In the genomic region with DNA sequence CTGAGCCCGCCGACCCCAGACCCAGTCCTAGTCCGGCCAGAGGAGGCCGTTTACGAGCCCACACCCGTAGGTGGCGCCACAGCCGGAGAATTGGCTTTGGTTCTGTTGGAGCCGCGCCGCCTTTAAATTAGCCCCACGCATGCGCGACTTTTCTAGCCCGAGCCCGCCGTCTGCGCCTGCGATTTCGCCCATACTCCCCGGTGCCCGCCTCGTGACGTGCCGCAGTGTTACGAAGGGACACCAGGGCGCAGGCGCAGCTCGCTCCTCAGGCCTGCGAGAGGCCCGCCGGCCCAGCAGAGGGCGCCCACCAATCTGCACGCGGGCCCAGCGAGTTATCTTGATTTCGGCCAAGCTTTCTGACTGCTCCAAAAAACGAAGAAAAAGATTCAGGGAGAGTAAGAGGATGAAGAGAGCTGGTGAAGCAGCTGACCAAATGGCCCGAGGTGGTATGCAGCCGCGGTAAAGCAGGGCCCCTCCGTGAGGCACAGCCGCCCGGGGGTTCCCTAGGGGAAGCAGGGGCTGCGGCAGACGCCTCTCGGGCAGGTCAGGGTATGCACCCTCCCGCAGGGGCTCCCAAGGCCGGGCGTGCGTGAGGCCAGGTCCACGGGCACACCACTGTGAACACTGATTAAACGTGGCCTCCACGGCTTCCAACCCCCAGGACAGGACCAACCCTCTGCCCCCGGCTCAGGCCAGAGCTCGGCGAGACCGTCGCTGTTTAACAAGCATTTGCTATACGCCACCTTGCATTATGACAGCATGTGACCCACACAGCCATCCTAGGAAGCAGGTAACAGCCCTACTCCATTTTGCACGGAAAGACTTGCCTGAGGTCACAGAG, we compare ENCODE assay signal across 8 cellular contexts. TPM values are rescaled to one million over a fixed set of nuclear protein-coding genes. Genes with fewer than 3 reads are reported as not detected.
DNase-seq lines count a peak whose midpoint lies in the region; ATAC-seq and TF ChIP-seq lines count a peak whose summit lies in the region.

No MANE protein-coding gene starts in this region.

- peak; percentile 92 to 100 (median 97) for TF ChIP-seq CTCF in esophagus squamous epithelium (IDR thresholded peaks at IDR 0.05)

- no peaks in the 10 kb centered on the region for H3K27me3 ChIP-seq in esophagus squamous epithelium

- WGBS in esophagus squamous epithelium, 2 donors: 0 to 1% methylated on average over 2 to 34 of the region's 61 CpGs

- peaks cover 19 to 43% (median 25%) of the 10 kb centered on the region in 3 donors for H3K36me3 ChIP-seq in esophagus squamous epithelium

- H3K4me1 ChIP-seq in esophagus squamous epithelium: peaks cover 12 to 27% (median 16%) of the 10 kb centered on the region in 3 donors

- H3K36me3 Mint-ChIP-seq in IgD-negative memory B cell: no peaks in the 10 kb centered on the region
- H3K36me3 Mint-ChIP-seq in activated T-cell treated with anti-CD3 and anti-CD28 coated beads, Interleukin-2, amount 50 U/mL, for 4 hours (ENCODE audit: insufficient read depth): peaks cover 26% of the 10 kb centered on the region

- TF ChIP-seq POLR2A in esophagus squamous epithelium (IDR thresholded peaks at IDR 0.05): no peak

- DNase-seq in DMS 273 treated with DMSO at 0.1 percent for 48 hours (lab: John Stamatoyannopoulos, UW) (peak; percentile 95), OCI-M1 (lab: John Stamatoyannopoulos, UW) (peak; percentile 98), esophagus squamous epithelium (lab: John Stamatoyannopoulos, UW) (peak; percentile 81), myocyte (ENCODE audit: low read depth) (peak; percentile 97)
- peak; percentile 95 for DNase-seq in activated T-cell treated with anti-CD3 and anti-CD28 coated beads, Interleukin-2, amount 50 U/mL, for 4 hours
- peak; percentile 87 to 98 for DNase-seq in stimulated activated CD8-positive, alpha-beta memory T cell treated with anti-CD3 and anti-CD28 coated beads, Interleukin-7, amount 100 ng/mL, for 48 hours (ENCODE audit: extremely low read depth in 1 of 2, low read depth in 1 of 2)

- peaks cover 13 to 21% (median 16%) of the 10 kb centered on the region in 3 donors for H3K4me1 Mint-ChIP-seq in IgD-negative memory B cell
- peaks cover 33% of the 10 kb centered on the region for H3K4me1 Mint-ChIP-seq in activated T-cell treated with anti-CD3 and anti-CD28 coated beads, Interleukin-2, amount 50 U/mL, for 4 hours (ENCODE audit: low read depth)

- no peaks in the 10 kb centered on the region for H3K9me3 Mint-ChIP-seq in IgD-negative memory B cell
- H3K9me3 Mint-ChIP-seq in activated T-cell treated with anti-CD3 and anti-CD28 coated beads, Interleukin-2, amount 50 U/mL, for 4 hours: no peaks in the 10 kb centered on the region

- H3K27ac ChIP-seq in esophagus squamous epithelium: peak overlapping the region; percentile 87 to 92 (median 90)

- H3K27me3 Mint-ChIP-seq in IgD-negative memory B cell: no peaks in the 10 kb centered on the region
- no peaks in the 10 kb centered on the region for H3K27me3 Mint-ChIP-seq in activated T-cell treated with anti-CD3 and anti-CD28 coated beads, Interleukin-2, amount 50 U/mL, for 4 hours (ENCODE audit: low read depth)

- peak; percentile 83 for ATAC-seq in GM21528 (IDR thresholded peaks at IDR 0.05; ENCODE audit: low FRiP score, unreplicated experiment)
- peak; percentile 88 to 89 for ATAC-seq in activated T-cell treated with anti-CD3 and anti-CD28 coated beads, Interleukin-2, amount 50 U/mL, for 4 hours

- peak overlapping the region; percentile 93 to 98 (median 95) for H3K27ac Mint-ChIP-seq in IgD-negative memory B cell

- H3K9me3 ChIP-seq in esophagus squamous epithelium: no peaks in the 10 kb centered on the region

- peak overlapping the region; percentile 96 to 100 (median 98) for H3K4me3 Mint-ChIP-seq in IgD-negative memory B cell
- peak overlapping the region; percentile 92 for H3K4me3 Mint-ChIP-seq in activated T-cell treated with anti-CD3 and anti-CD28 coated beads, Interleukin-2, amount 50 U/mL, for 4 hours

- intact Hi-C loops in esophagus squamous epithelium (cut with DNase I): loop anchor here (10.0 kb wide), 1 partner anchor 177 kb away; no protein-coding TSS in a partner anchor

- peak overlapping the region; percentile 67 to 93 (median 84) for H3K4me3 ChIP-seq in esophagus squamous epithelium

RNA-seq across cellular contexts. Expression of a gene that starts 32.8 kb away (rescaled TPM):
- polyA plus RNA-seq in IgD-negative memory B cell: 172 TPM
- total RNA-seq in activated T-cell treated with anti-CD3 and anti-CD28 coated beads, Interleukin-2, amount 50 U/mL, for 4 hours: 100 to 1,000 TPM; 189 to 209 (median 195) TPM
- 100 to 1,000 TPM; 126 to 228 (median 182) TPM for total RNA-seq in esophagus squamous epithelium
- total RNA-seq in myocyte: 277 and 422 TPM in 2 replicates
- polyA plus RNA-seq in myocyte (2012): 250 TPM

Comparison
In these comparisons a context has a peak if more than half of its experiments do, and no peak if none do; other contexts are left out.
1. Peak in every context shown above with its lines: DNase-seq, ATAC-seq, H3K4me3 ChIP-seq and H3K27ac ChIP-seq.